In the genomic region with DNA sequence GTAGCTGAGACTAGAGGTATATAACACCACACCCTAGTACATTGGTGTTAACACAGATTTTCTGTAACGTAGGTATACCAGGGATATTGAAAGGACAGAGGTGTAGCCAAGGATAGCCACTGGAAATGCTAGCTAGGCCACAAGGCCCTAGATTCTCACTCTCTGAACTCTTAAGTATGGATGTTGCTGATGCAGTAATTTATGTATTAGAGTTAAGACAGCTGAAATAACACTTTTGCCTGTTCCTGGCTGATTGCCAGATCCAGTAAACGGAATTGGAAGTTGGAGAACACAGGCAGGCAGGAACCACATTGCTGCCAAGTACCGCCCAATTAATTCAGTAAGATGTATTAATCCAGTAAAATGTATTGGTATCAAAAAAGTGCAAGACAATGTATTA, we compare ENCODE assay signal across 9 cellular contexts. TPM values are rescaled to one million over a fixed set of nuclear protein-coding genes. Genes with fewer than 3 reads are reported as not detected.
DNase-seq lines count a peak whose midpoint lies in the region; ATAC-seq, FAIRE-seq and TF ChIP-seq lines count a peak whose summit lies in the region.
"Had no signal": no experiment of that assay in that cellular context is flagged by ENCODE, and none has a peak within 500 bp of the region (broad histone marks: within the 10 kb centered on the region; RNA-seq: fewer than 3 reads in every experiment).

No MANE protein-coding gene starts in this region.

- TF ChIP-seq CTCF in HCT116 (IDR thresholded peaks at IDR 0.05 in 2 of 3, conservative IDR thresholded peaks at IDR 0.05 in 1 of 3; ENCODE audit: borderline replicate concordance in 1 of 3, insufficient read depth in 1 of 3, low read depth in 2 of 3, low read length in 2 of 3), result no peak
- TF ChIP-seq CTCF in SU-DHL-6 (IDR thresholded peaks at IDR 0.05; ENCODE audit: insufficient read depth, low read length, poor library complexity, severe bottlenecking), result no peak
- TF ChIP-seq CTCF in gastroesophageal sphincter (IDR thresholded peaks at IDR 0.05), result no peak
- TF ChIP-seq CTCF in smooth muscle cell (IDR thresholded peaks at IDR 0.05; ENCODE audit: borderline replicate concordance, insufficient read depth, poor library complexity, severe bottlenecking), result no peak

- H3K79me2 ChIP-seq in HCT116 (ENCODE audit: insufficient read depth, low read length) (peaks cover 69% of the 10 kb centered on the region), SU-DHL-6 (ENCODE audit: insufficient read depth, low read length) (peaks cover 68% of the 10 kb centered on the region), smooth muscle cell (ENCODE audit: low read depth) (peaks cover 68% of the 10 kb centered on the region)

- H3K27ac ChIP-seq in HCT116 (ENCODE audit: low read depth, low read length), result no peak overlapping the region
- H3K27ac ChIP-seq in SU-DHL-6 (ENCODE audit: low read depth, low read length), result no peak overlapping the region
- peak overlapping the region in 3 of 4 donors; percentile 48 to 92 (median 91) for H3K27ac ChIP-seq in gastroesophageal sphincter
- peak overlapping the region; percentile 98 for H3K27ac ChIP-seq in smooth muscle cell (ENCODE audit: low read depth)

- H3K9me3 ChIP-seq in HCT116 (ENCODE audit: control insufficient read depth in 1 of 2, insufficient read depth in 1 of 2, low read depth in 1 of 2, low read length in 2 of 2) (no peaks in the 10 kb centered on the region), SU-DHL-6 (ENCODE audit: insufficient read depth, low read length) (no peaks in the 10 kb centered on the region), gastroesophageal sphincter (no peaks in the 10 kb centered on the region), smooth muscle cell (replicated peaks; ENCODE audit: low read depth) (no peaks in the 10 kb centered on the region)

- intact Hi-C loops in HCT116 (cut with micrococcal nuclease), result no loop called here

- TF ChIP-seq EP300 in gastroesophageal sphincter (IDR thresholded peaks at IDR 0.05), result no peak

- H3K4me1 Mint-ChIP-seq in effector memory CD8-positive, alpha-beta T cell (ENCODE audit: low read depth in 2 of 2), result peaks cover 27 to 50% of the 10 kb centered on the region in 2 donors

- TF ChIP-seq POLR2A in HCT116 (IDR thresholded peaks at IDR 0.05; ENCODE audit: borderline replicate concordance, extremely low read depth, insufficient read depth, insufficient read length) (no peak), gastroesophageal sphincter (IDR thresholded peaks at IDR 0.05) (no peak), GM12892 (IDR thresholded peaks at IDR 0.05; ENCODE audit: low read depth, low read length) (no peak)

- H3K36me3 Mint-ChIP-seq in effector memory CD8-positive, alpha-beta T cell (ENCODE audit: insufficient read depth), result peaks cover 19% of the 10 kb centered on the region

- H3K4me3 Mint-ChIP-seq in effector memory CD8-positive, alpha-beta T cell, result no peak overlapping the region

- POLR2A ChIA-PET in HCT116 (lab: Charles Lee), result no interaction called here

- FAIRE-seq in GM12892 (lab: Jason Lieb, UNC), result no peak

- no TSS peak for BruUV-seq in HCT116 (replicated peaks; lab: Mats Ljungman, UMichigan)

- H3K9ac ChIP-seq in HCT116 (ENCODE audit: low read length) (no peak overlapping the region), SU-DHL-6 (ENCODE audit: low read length) (0 out of 2 replicates have a peak overlapping the region, but pooled peaks have one; percentile 83), smooth muscle cell (ENCODE audit: low read depth) (peak overlapping the region; percentile 100)

- peaks cover 10 to 38% of the 10 kb centered on the region in 2 experiments for H3K4me1 ChIP-seq in HCT116 (ENCODE audit: control insufficient read depth in 1 of 2, insufficient read depth in 2 of 2, low read length in 2 of 2)
- H3K4me1 ChIP-seq in gastroesophageal sphincter, result peaks cover 7 to 68% (median 8%) of the 10 kb centered on the region in 3 donors
- peaks cover 35% of the 10 kb centered on the region for H3K4me1 ChIP-seq in smooth muscle cell (ENCODE audit: low read depth)

- H4K20me1 ChIP-seq in HCT116 (ENCODE audit: insufficient read depth), result peaks cover 28% of the 10 kb centered on the region; the same call in 1 of the 2 replicates
- H4K20me1 ChIP-seq in SU-DHL-6 (ENCODE audit: low read depth, low read length), result peaks cover 9% of the 10 kb centered on the region; the same call in 1 of the 2 replicates
- peaks cover 67% of the 10 kb centered on the region for H4K20me1 ChIP-seq in smooth muscle cell (ENCODE audit: low read depth)

- peak overlapping the region; percentile 89 for H3K4me2 ChIP-seq in HCT116 (ENCODE audit: low read length)
- peak overlapping the region; percentile 94 for H3K4me2 ChIP-seq in SU-DHL-6 (ENCODE audit: low read depth, low read length, poor library complexity, severe bottlenecking)
- H3K4me2 ChIP-seq in smooth muscle cell, result peak overlapping the region; percentile 97

- TF ChIP-seq RAD21 in HCT116 (IDR thresholded peaks at IDR 0.05; ENCODE audit: low read depth), result no peak

- CTCF ChIA-PET in HCT116 (lab: Charles Lee), result no interaction called here

- ATAC-seq in HCT116, result no peak
- ATAC-seq in gastroesophageal sphincter, result no peak
- ATAC-seq in GM18873 (IDR thresholded peaks at IDR 0.05; ENCODE audit: low FRiP score, unreplicated experiment), result no peak
- ATAC-seq in effector memory CD8-positive, alpha-beta T cell (replicated peaks), result no peak
- ATAC-seq: activated T-cell treated with anti-CD3 and anti-CD28 coated beads, Interleukin-2, amount 50 U/mL, for 4 hours had no signal

- WGBS in gastroesophageal sphincter (ENCODE audit: low coverage in 1 of 2), 2 donors, result 22 to 29% methylated on average over 3 of the region's 3 CpGs
- 55% methylated on average over 3 of the region's 3 CpGs for WGBS in smooth muscle cell (ENCODE audit: low lambda C conversion rate)

- RAD21 ChIA-PET in HCT116 (lab: Charles Lee; ENCODE audit: low non-redundant PET in 1 of 2, low total read pairs in 2 of 2, uncharacterized antibody in 2 of 2, unreplicated experiment in 2 of 2), result no interaction called here

- H3K27me3 Mint-ChIP-seq in effector memory CD8-positive, alpha-beta T cell, result no peaks in the 10 kb centered on the region

- no peak overlapping the region; a peak in 1 of 4 replicates for H3K4me3 ChIP-seq in HCT116 (replicated peaks in 1 of 2; ENCODE audit: low read depth in 1 of 2, low read length in 2 of 2)
- H3K4me3 ChIP-seq in SU-DHL-6 (ENCODE audit: insufficient read depth, low read length, poor library complexity, severe bottlenecking), result no peak overlapping the region
- H3K4me3 ChIP-seq in gastroesophageal sphincter, result peak overlapping the region in 1 of 2 donors; percentile 76
- H3K4me3 ChIP-seq in smooth muscle cell, result peak overlapping the region; percentile 92

- no peaks in the 10 kb centered on the region for H3K9me3 Mint-ChIP-seq in effector memory CD8-positive, alpha-beta T cell
- H3K9me3 Mint-ChIP-seq: activated T-cell treated with anti-CD3 and anti-CD28 coated beads, Interleukin-2, amount 50 U/mL, for 4 hours had no signal

- H3K36me3 ChIP-seq in HCT116 (ENCODE audit: control insufficient read depth in 1 of 2, insufficient read depth in 2 of 2, low read length in 2 of 2) (no peaks in the 10 kb centered on the region), SU-DHL-6 (ENCODE audit: low read length) (no peaks in the 10 kb centered on the region), gastroesophageal sphincter (no peaks in the 10 kb centered on the region), smooth muscle cell (ENCODE audit: low read depth) (no peaks in the 10 kb centered on the region)

- H3K27ac Mint-ChIP-seq in effector memory CD8-positive, alpha-beta T cell, result no peak overlapping the region

- H3K27me3 ChIP-seq in HCT116 (ENCODE audit: insufficient read depth, low read length) (no peaks in the 10 kb centered on the region), SU-DHL-6 (ENCODE audit: low read length) (no peaks in the 10 kb centered on the region), gastroesophageal sphincter (no peaks in the 10 kb centered on the region), smooth muscle cell (ENCODE audit: low read depth) (no peaks in the 10 kb centered on the region)

- H2AFZ ChIP-seq in HCT116 (ENCODE audit: low read depth, low read length, poor library complexity, severe bottlenecking) (no peak overlapping the region), SU-DHL-6 (ENCODE audit: low read depth, low read length, severe bottlenecking) (no peak overlapping the region), smooth muscle cell (ENCODE audit: low read depth) (no peak overlapping the region)

- H3K9me2 ChIP-seq in HCT116 (ENCODE audit: insufficient read depth), result no peaks in the 10 kb centered on the region
- H3K9me2 ChIP-seq in SU-DHL-6 (replicated peaks; ENCODE audit: insufficient read depth, low read length), result no peaks in the 10 kb centered on the region

- H3F3A ChIP-seq in SU-DHL-6 (ENCODE audit: insufficient read depth) (0 out of 2 replicates have a peak, but pooled peaks cover 4% of the 10 kb centered on the region), smooth muscle cell (ENCODE audit: low read depth) (peaks cover 18% of the 10 kb centered on the region)

- DNase-seq in HCT116 (ENCODE audit: low read depth, low spot score) (no peak), smooth muscle cell (lab: John Stamatoyannopoulos, UW; ENCODE audit: unreplicated experiment) (no peak), GM12892 (ENCODE audit: insufficient read length) (no peak), SHP77 (lab: John Stamatoyannopoulos, UW) (no peak)
- no peak for DNase-seq in effector memory CD8-positive, alpha-beta T cell
- DNase-seq: activated T-cell treated with anti-CD3 and anti-CD28 coated beads, Interleukin-2, amount 50 U/mL, for 4 hours had no signal

TF ChIP-seq in HCT116, 20 proteins besides CTCF, POLR2A, EP300 and RAD21 (continues in another document):
- TF ChIP-seq POLR2AphosphoS5 (IDR thresholded peaks at IDR 0.05; ENCODE audit: low read depth, low read length), result no peak
- no peak for TF ChIP-seq FOSL1 (IDR thresholded peaks at IDR 0.05; ENCODE audit: low read depth)
- TF ChIP-seq, protein P1, sequence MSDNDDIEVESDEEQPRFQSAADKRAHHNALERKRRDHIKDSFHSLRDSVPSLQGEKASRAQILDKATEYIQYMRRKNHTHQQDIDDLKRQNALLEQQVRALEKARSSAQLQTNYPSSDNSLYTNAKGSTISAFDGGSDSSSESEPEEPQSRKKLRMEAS (IDR thresholded peaks at IDR 0.05), result no peak
- no peak for TF ChIP-seq SIN3A (IDR thresholded peaks at IDR 0.05; ENCODE audit: low read depth)

RNA-seq across cellular contexts. Expression of gene CALU, which starts 1.8 kb away (rescaled TPM):
- total RNA-seq in HCT116 (2021; ENCODE audit: unreplicated experiment) (106 TPM), gastroesophageal sphincter (100 to 1,000 TPM; 146 to 274 (median 235) TPM), smooth muscle cell (679 and 873 TPM in 2 replicates)
- 90.5 and 92.3 TPM in 2 replicates for polyA plus RNA-seq in HCT116 (2012)
- polyA plus RNA-seq in smooth muscle cell, result 605 and 783 TPM in 2 replicates
- polyA plus RNA-seq in GM12892 (2012; ENCODE audit: missing spikeins), result 30.8 TPM

RNA-seq across cellular contexts. Expression of gene OPN1SW, which starts 34.6 kb away (rescaled TPM):
- total RNA-seq in HCT116 (2021; ENCODE audit: unreplicated experiment) (not detected), gastroesophageal sphincter (not detected), smooth muscle cell (not detected in 2 replicates)
- polyA plus RNA-seq in HCT116 (2012), result 0.05 and 0.10 TPM in 2 replicates
- 1.7 and 4.0 TPM in 2 replicates for polyA plus RNA-seq in smooth muscle cell
- polyA plus RNA-seq in GM12892 (2012; ENCODE audit: missing spikeins), result not detected
- total RNA-seq: activated T-cell treated with anti-CD3 and anti-CD28 coated beads, Interleukin-2, amount 50 U/mL, for 4 hours had no signal

RNA-seq across cellular contexts. Expression of gene CCDC136, which starts 50.8 kb away (rescaled TPM):
- total RNA-seq in HCT116 (2021; ENCODE audit: unreplicated experiment) (11.1 TPM), gastroesophageal sphincter (10 to 100 TPM; 14.5 to 46.9 (median 21.5) TPM), smooth muscle cell (2.7 and 3.2 TPM in 2 replicates)
- 7.8 and 8.8 TPM in 2 replicates for polyA plus RNA-seq in HCT116 (2012)
- polyA plus RNA-seq in smooth muscle cell, result 3.1 and 4.7 TPM in 2 replicates
- 2.3 TPM for polyA plus RNA-seq in GM12892 (2012; ENCODE audit: missing spikeins)

Comparison
In these comparisons a context has a peak if more than half of its experiments do, and no peak if none do; other contexts are left out.
1. H3K27ac ChIP-seq: peak in gastroesophageal sphincter (3 of 4) and smooth muscle cell (single experiment); none in HCT116 (single experiment) and SU-DHL-6 (single experiment).
2. Peak in every context shown above with its lines, with median percentiles within 50 percentile points of each other: H3K4me2 ChIP-seq.